Comparison of ENCODE assay signal across 2 cellular contexts in the genomic region with DNA sequence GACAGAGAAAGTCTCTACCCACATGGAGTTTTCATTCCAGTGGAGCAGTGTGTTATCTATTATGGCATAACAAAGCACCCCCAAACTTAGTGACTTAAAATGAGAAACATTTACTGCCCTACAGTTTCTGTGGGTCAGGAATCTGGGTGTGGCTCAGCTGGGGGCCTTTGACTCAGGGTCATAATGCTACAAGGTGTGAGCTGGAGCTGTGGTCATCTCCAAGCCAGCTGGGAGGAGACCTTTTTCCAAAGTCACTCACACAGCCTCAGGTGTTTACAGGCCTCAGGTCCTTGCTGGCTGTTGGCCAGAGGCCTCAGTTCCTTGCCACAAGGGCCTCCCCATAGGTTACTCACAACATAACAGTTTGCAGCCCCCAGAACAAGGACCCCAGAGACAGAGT.
TF ChIP-seq lines count a peak whose summit lies in the region.

No MANE protein-coding gene starts in this region.

TF ChIP-seq in IMR-90, 13 proteins besides CTCF, POLR2A, EP300 and RAD21:
- TF ChIP-seq CEBPB (IDR thresholded peaks at IDR 0.05; ENCODE audit: low read depth, low read length) (no peak), USF2 (IDR thresholded peaks at IDR 0.05; ENCODE audit: low read depth, low read length) (no peak), CHD1 (IDR thresholded peaks at IDR 0.05; ENCODE audit: low read depth, low read length) (no peak), RCOR1 (IDR thresholded peaks at IDR 0.05; ENCODE audit: insufficient replicate concordance, low read length) (no peak), MAFK (IDR thresholded peaks at IDR 0.05; ENCODE audit: low read depth, low read length) (no peak), FOS (IDR thresholded peaks at IDR 0.05; ENCODE audit: low read depth, low read length) (no peak), RFX5 (IDR thresholded peaks at IDR 0.05; ENCODE audit: low read depth, low read length) (no peak), MAZ (IDR thresholded peaks at IDR 0.05; ENCODE audit: borderline replicate concordance, low read depth, low read length) (no peak), MXI1 (IDR thresholded peaks at IDR 0.05; ENCODE audit: borderline replicate concordance, low read depth, low read length) (no peak), BHLHE40 (IDR thresholded peaks at IDR 0.05; ENCODE audit: low read depth, low read length) (no peak), SMC3 (IDR thresholded peaks at IDR 0.05; ENCODE audit: low read depth, low read length) (no peak), NFE2L2 (IDR thresholded peaks at IDR 0.05; ENCODE audit: low read depth, low read length) (no peak)
- TF ChIP-seq, protein P1, sequence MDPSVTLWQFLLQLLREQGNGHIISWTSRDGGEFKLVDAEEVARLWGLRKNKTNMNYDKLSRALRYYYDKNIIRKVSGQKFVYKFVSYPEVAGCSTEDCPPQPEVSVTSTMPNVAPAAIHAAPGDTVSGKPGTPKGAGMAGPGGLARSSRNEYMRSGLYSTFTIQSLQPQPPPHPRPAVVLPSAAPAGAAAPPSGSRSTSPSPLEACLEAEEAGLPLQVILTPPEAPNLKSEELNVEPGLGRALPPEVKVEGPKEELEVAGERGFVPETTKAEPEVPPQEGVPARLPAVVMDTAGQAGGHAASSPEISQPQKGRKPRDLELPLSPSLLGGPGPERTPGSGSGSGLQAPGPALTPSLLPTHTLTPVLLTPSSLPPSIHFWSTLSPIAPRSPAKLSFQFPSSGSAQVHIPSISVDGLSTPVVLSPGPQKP (IDR thresholded peaks at IDR 0.05; ENCODE audit: borderline replicate concordance, low read depth, low read length): no peak
TF ChIP-seq in IMR-90: peak in this region for 0.

TF ChIP-seq in endothelial cell of umbilical vein, 7 proteins besides CTCF, POLR2A, EP300 and RAD21:
- TF ChIP-seq POLR2AphosphoS5 (IDR thresholded peaks at IDR 0.05; ENCODE audit: insufficient read depth, low read depth, low read length) (no peak), GATA2 (IDR thresholded peaks at IDR 0.05; ENCODE audit: insufficient read depth, insufficient read length, low read depth, low read length) (no peak), MYC (IDR thresholded peaks at IDR 0.05; ENCODE audit: low read depth, low read length) (no peak), EZH2 (IDR thresholded peaks at IDR 0.05; ENCODE audit: borderline replicate concordance, low read depth, low read length, severe bottlenecking) (no peak), FOS (IDR thresholded peaks at IDR 0.05; ENCODE audit: borderline replicate concordance, insufficient read depth, low read length) (no peak), JUN (IDR thresholded peaks at IDR 0.05; ENCODE audit: borderline replicate concordance, insufficient read depth, insufficient read length, low read depth) (no peak)
- TF ChIP-seq, protein P2, sequence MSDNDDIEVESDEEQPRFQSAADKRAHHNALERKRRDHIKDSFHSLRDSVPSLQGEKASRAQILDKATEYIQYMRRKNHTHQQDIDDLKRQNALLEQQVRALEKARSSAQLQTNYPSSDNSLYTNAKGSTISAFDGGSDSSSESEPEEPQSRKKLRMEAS (IDR thresholded peaks at IDR 0.05; ENCODE audit: insufficient read depth, insufficient read length): no peak
